Comparison of ENCODE assay signal across 12 cellular contexts in genomic region chr11:48025293-48025982, GRCh38. TPM values are rescaled to one million over a fixed set of nuclear protein-coding genes. Genes with fewer than 3 reads are reported as not detected.
DNase-seq lines count a peak whose midpoint lies in the region; ATAC-seq, FAIRE-seq and TF ChIP-seq lines count a peak whose summit lies in the region.
"Had no signal": no experiment of that assay in that cellular context is flagged by ENCODE, and none has a peak within 500 bp of the region (broad histone marks: within the 10 kb centered on the region; RNA-seq: fewer than 3 reads in every experiment).

No MANE protein-coding gene starts in this region.

- no peak for FAIRE-seq in GM19239 (lab: Jason Lieb, UNC)

- DNase-seq in CD8-positive, alpha-beta T cell, result no peak
- DNase-seq in NCI-H524 (lab: John Stamatoyannopoulos, UW) (peak; percentile 46 to 85), dorsolateral prefrontal cortex (no peak), prostate gland (ENCODE audit: low spot score) (no peak), inferior parietal cortex (ENCODE audit: extremely low spot score) (no peak), GM19239 (ENCODE audit: insufficient read length, low spot score) (no peak)
- DNase-seq: activated CD4-positive, alpha-beta T cell treated with anti-CD3 and anti-CD28 coated beads, Interleukin-2, amount 50 U/mL, for 48 hours; activated naive CD4-positive, alpha-beta T cell; brain microvascular endothelial cell; foreskin keratinocyte; Right ventricle myocardium superior had no signal

- H3K4me3 Mint-ChIP-seq in CD8-positive, alpha-beta T cell, result no peak overlapping the region

- no peak for TF ChIP-seq POLR2A in prostate gland (IDR thresholded peaks at IDR 0.05)

- intact Hi-C loops in CD8-positive, alpha-beta T cell (cut with DNase I, micrococcal nuclease), result no loop called here
- intact Hi-C loops in dorsolateral prefrontal cortex (cut with DNase I), result loop anchor here in 1 of 2 donors (10.0 kb wide), 1 partner anchor 91 kb away; no protein-coding TSS in a partner anchor
- intact Hi-C loops in prostate gland (cut with DNase I), result no loop called here

- ATAC-seq in CD8-positive, alpha-beta T cell, result no peak
- ATAC-seq in GM18873 (IDR thresholded peaks at IDR 0.05; ENCODE audit: low FRiP score, unreplicated experiment), result no peak
- ATAC-seq: foreskin keratinocyte had no signal

- CTCF ChIA-PET in CD8-positive, alpha-beta T cell (lab: Charles Lee), result interaction anchor here (0.7 to 1.2 kb wide), 3 partner anchors 18 to 85 kb away, joined by 3 read pairs; no protein-coding TSS in a partner anchor

- H3K27ac Mint-ChIP-seq in CD8-positive, alpha-beta T cell, result peak overlapping the region; percentile 38

- no peaks in the 10 kb centered on the region for H3K27me3 Mint-ChIP-seq in CD8-positive, alpha-beta T cell (ENCODE audit: low read depth)

- H3K9me3 Mint-ChIP-seq in CD8-positive, alpha-beta T cell, result no peaks in the 10 kb centered on the region

- POLR2A ChIA-PET in CD8-positive, alpha-beta T cell (lab: Charles Lee), result no interaction called here

- no peak for TF ChIP-seq CTCF in CD8-positive, alpha-beta T cell (IDR thresholded peaks at IDR 0.05)
- TF ChIP-seq CTCF in dorsolateral prefrontal cortex (IDR thresholded peaks at IDR 0.05 in 54 of 56, conservative IDR thresholded peaks at IDR 0.05 in 2 of 56; ENCODE audit: low read depth in 1 of 56, partially characterized antibody in 56 of 56), result no peak
- no peak for TF ChIP-seq CTCF in prostate gland (IDR thresholded peaks at IDR 0.05)

- H3K9me3 ChIP-seq in CD8-positive, alpha-beta T cell (ENCODE audit: low read length), result no peaks in the 10 kb centered on the region
- H3K9me3 ChIP-seq in prostate gland, result no peaks in the 10 kb centered on the region

- H3K27me3 ChIP-seq in CD8-positive, alpha-beta T cell (ENCODE audit: insufficient read depth, low read length), result no peaks in the 10 kb centered on the region
- H3K27me3 ChIP-seq in dorsolateral prefrontal cortex (no peaks in the 10 kb centered on the region), prostate gland (replicated peaks; ENCODE audit: insufficient read depth) (no peaks in the 10 kb centered on the region)
- H3K27me3 ChIP-seq: brain microvascular endothelial cell, foreskin keratinocyte had no signal

- WGBS in prostate gland, result 85% methylated on average over 9 of the region's 9 CpGs

- peaks cover 40% of the 10 kb centered on the region for H3K4me1 Mint-ChIP-seq in CD8-positive, alpha-beta T cell (ENCODE audit: low read depth)

- H3K36me3 Mint-ChIP-seq in CD8-positive, alpha-beta T cell, result peaks cover 12% of the 10 kb centered on the region

- H3K4me1 ChIP-seq in CD8-positive, alpha-beta T cell (ENCODE audit: insufficient read depth, low read length), result peaks cover 20% of the 10 kb centered on the region
- H3K4me1 ChIP-seq in prostate gland (replicated peaks), result peaks cover 5% of the 10 kb centered on the region
- H3K4me1 ChIP-seq: foreskin keratinocyte had no signal

- no peak overlapping the region for H3K4me3 ChIP-seq in CD8-positive, alpha-beta T cell (ENCODE audit: low read depth, low read length)
- H3K4me3 ChIP-seq in dorsolateral prefrontal cortex (no peak overlapping the region), prostate gland (no peak overlapping the region)

- no peak overlapping the region for H3K27ac ChIP-seq in CD8-positive, alpha-beta T cell (ENCODE audit: low read depth, low read length)
- H3K27ac ChIP-seq in dorsolateral prefrontal cortex (peak overlapping the region in 41 of 59 donors; percentile 4 to 71 (median 45)), prostate gland (peak overlapping the region; percentile 7 to 24)
- H3K27ac ChIP-seq: brain microvascular endothelial cell, foreskin keratinocyte had no signal

- no peaks in the 10 kb centered on the region for H3K36me3 ChIP-seq in CD8-positive, alpha-beta T cell (ENCODE audit: insufficient read depth, low read length)
- no peaks in the 10 kb centered on the region for H3K36me3 ChIP-seq in prostate gland
- H3K36me3 ChIP-seq: brain microvascular endothelial cell had no signal

RNA-seq across cellular contexts. Expression of gene PTPRJ, which starts 45.1 kb away (rescaled TPM):
- 10 to 100 TPM; 26.9 to 31.4 TPM for total RNA-seq in CD8-positive, alpha-beta T cell
- 10 to 100 TPM; 28.6 to 58.8 (median 37.2) TPM for total RNA-seq in dorsolateral prefrontal cortex
- 10 to 100 TPM; 24.9 to 48.0 TPM for total RNA-seq in prostate gland

Comparison
In these comparisons a context has a peak if more than half of its experiments do, and no peak if none do; other contexts are left out.
1. DNase-seq: peak in NCI-H524 (2 of 2); none in CD8-positive, alpha-beta T cell (0 of 7), dorsolateral prefrontal cortex (0 of 10), prostate gland (single experiment), inferior parietal cortex (single experiment) and GM19239 (single experiment).